ENCODE assay signal across 23 cellular contexts in genomic region chr9:130323051-130323757, GRCh38. TPM values are rescaled to one million over a fixed set of nuclear protein-coding genes. Genes with fewer than 3 reads are reported as not detected.
"Had no signal": no experiment of that assay in that cellular context is flagged by ENCODE, and none has a peak within 500 bp of the region (broad histone marks: within the 10 kb centered on the region; RNA-seq: fewer than 3 reads in every experiment).

No MANE protein-coding gene starts in this region.

- H3K27me3 ChIP-seq: colonic mucosa, right atrium auricular region had no signal

- FAIRE-seq: frontal cortex had no signal

- H3K4me3 Mint-ChIP-seq: activated naive CD4-positive, alpha-beta T cell treated with anti-CD3 and anti-CD28 coated beads, Interleukin-2, amount 10 ng/mL, durations not matched to agents 7 days and 5 days; activated naive CD8-positive, alpha-beta T cell treated with anti-CD3 and anti-CD28 coated beads, Interleukin-2, amount 50 U/mL, for 24 hours; activated T-cell treated with anti-CD3 and anti-CD28 coated beads, Interleukin-2, amount 50 U/mL, for 4 hours; central memory CD8-positive, alpha-beta T cell; endodermal cell; neural crest cell; T-helper 2 cell treated with Interferon-gamma antibody and Interleukin-4, amounts not matched to agents 5 μg/mL and 100 μg/mL, for 36 hours had no signal

- H3K4me1 Mint-ChIP-seq: activated naive CD4-positive, alpha-beta T cell treated with anti-CD3 and anti-CD28 coated beads, Interleukin-2, amount 10 ng/mL, durations not matched to agents 7 days and 5 days; activated naive CD8-positive, alpha-beta T cell treated with anti-CD3 and anti-CD28 coated beads, Interleukin-2, amount 50 U/mL, for 24 hours had no signal

- ATAC-seq: activated CD4-positive, CD25-positive, alpha-beta regulatory T cell treated with anti-CD3 and anti-CD28 coated beads, Interleukin-2, amount 50 U/mL, for 24 hours; activated naive CD8-positive, alpha-beta T cell treated with anti-CD3 and anti-CD28 coated beads, Interleukin-2, amount 50 U/mL, for 24 hours; activated T-cell treated with anti-CD3 and anti-CD28 coated beads, Interleukin-2, amount 50 U/mL, for 4 hours; left cardiac atrium; upper lobe of right lung had no signal

- H3K4me1 ChIP-seq: colonic mucosa, upper lobe of right lung had no signal

- H3K27ac ChIP-seq: colonic mucosa, upper lobe of right lung had no signal

- H3K9me3 Mint-ChIP-seq: activated naive CD4-positive, alpha-beta T cell treated with anti-CD3 and anti-CD28 coated beads, Interleukin-2, amount 10 ng/mL, durations not matched to agents 7 days and 5 days; activated naive CD8-positive, alpha-beta T cell treated with anti-CD3 and anti-CD28 coated beads, Interleukin-2, amount 50 U/mL, for 24 hours; activated T-cell treated with anti-CD3 and anti-CD28 coated beads, Interleukin-2, amount 50 U/mL, for 4 hours; central memory CD8-positive, alpha-beta T cell; endodermal cell; neural crest cell; T-helper 2 cell treated with Interferon-gamma antibody and Interleukin-4, amounts not matched to agents 5 μg/mL and 100 μg/mL, for 36 hours had no signal

- DNase-seq: activated CD4-positive, alpha-beta T cell treated with anti-CD3 and anti-CD28 coated beads, Interleukin-2, amount 50 U/mL, for 1 hour; activated CD8-positive, alpha-beta memory T cell treated with anti-CD3 and anti-CD28 coated beads, Interleukin-2, amount 50 U/mL, for 4 hours; activated effector memory CD4-positive, alpha-beta T cell treated with Interleukin-2 at 50 U/mL for 16 hours; activated naive CD4-positive, alpha-beta T cell treated with anti-CD3 and anti-CD28 coated beads, Interleukin-2, amount 10 ng/mL, durations not matched to agents 7 days and 5 days; activated naive CD8-positive, alpha-beta T cell treated with anti-CD3 and anti-CD28 coated beads, Interleukin-2, amount 50 U/mL, for 24 hours; activated T-cell treated with anti-CD3 and anti-CD28 coated beads, Interleukin-2, amount 50 U/mL, for 4 hours; aorta; colonic mucosa; endodermal cell; left cardiac atrium; midbrain; stimulated activated CD4-positive, alpha-beta T cell treated with anti-CD3 and anti-CD28 coated beads, Interleukin-4, amount 100 ng/mL, for 1 hour; stomach; upper lobe of right lung had no signal

- H3K9me3 ChIP-seq: colonic mucosa, right atrium auricular region, stomach, upper lobe of right lung had no signal

- H3K36me3 ChIP-seq: colonic mucosa, right atrium auricular region, stomach, upper lobe of right lung had no signal

- H3K27ac Mint-ChIP-seq: activated naive CD4-positive, alpha-beta T cell treated with anti-CD3 and anti-CD28 coated beads, Interleukin-2, amount 10 ng/mL, durations not matched to agents 7 days and 5 days; activated naive CD8-positive, alpha-beta T cell treated with anti-CD3 and anti-CD28 coated beads, Interleukin-2, amount 50 U/mL, for 24 hours; endodermal cell; progenitor cell of endocrine pancreas; T-helper 2 cell treated with Interferon-gamma antibody and Interleukin-4, amounts not matched to agents 5 μg/mL and 100 μg/mL, for 36 hours had no signal

- H3K36me3 Mint-ChIP-seq: activated naive CD4-positive, alpha-beta T cell treated with anti-CD3 and anti-CD28 coated beads, Interleukin-2, amount 10 ng/mL, durations not matched to agents 7 days and 5 days had no signal

- H3K4me3 ChIP-seq: colonic mucosa, lung, right atrium auricular region, smooth muscle cell, stomach, upper lobe of right lung had no signal

RNA-seq across cellular contexts. Expression of gene HMCN2, which starts 57.6 kb away (rescaled TPM):
- total RNA-seq: neural crest cell had no signal
- polyA plus RNA-seq: smooth muscle cell had no signal
